ENCODE assay signal across 28 cellular contexts in the genomic region with DNA sequence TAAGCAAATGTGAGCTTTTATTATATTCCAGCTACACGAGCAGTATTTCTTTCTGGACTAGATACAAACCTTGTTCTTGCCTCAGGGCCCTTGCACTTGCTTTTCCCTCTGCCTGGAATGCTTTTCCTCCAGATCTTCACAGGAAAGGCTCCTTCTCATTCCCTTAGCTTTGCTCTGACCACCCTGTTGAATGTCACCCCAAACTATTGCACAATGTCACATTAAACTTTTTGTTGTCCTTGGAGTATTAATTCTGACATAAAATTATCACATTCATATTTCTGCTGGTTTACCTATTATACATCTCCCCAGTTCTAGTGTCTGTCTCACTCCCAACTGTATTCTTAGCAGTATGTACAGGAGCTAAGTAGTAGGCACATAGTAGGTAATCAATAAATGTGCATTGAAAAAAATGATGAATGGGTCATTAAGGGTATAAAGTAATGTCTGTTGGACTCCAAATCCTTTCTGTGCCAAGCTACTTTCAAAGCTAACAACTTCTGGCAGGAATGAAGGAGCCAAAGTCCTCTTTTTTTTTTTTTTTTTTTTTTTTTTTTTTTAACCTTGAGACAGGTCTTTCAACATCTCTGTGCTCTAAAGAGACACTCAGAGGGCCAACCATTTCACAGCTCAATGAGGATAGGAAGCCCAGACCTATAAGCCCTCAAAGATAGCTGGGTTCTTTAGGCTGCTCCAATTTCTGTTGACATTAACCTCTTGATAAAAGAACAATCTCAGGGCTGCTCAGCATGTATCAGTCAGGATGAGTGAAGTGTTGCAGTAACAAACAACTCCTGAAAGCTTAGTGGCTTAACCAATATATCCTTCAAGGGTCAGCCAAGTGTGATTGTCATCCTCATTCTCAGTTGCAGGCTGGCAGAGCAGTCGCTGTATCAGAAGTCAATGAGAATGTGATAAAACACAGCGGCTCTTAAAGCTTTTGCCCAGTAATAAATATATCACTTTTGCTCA.
"Had no signal": no experiment of that assay in that cellular context is flagged by ENCODE, and none has a peak within 500 bp of the region (broad histone marks: within the 10 kb centered on the region; RNA-seq: fewer than 3 reads in every experiment).

No MANE protein-coding gene starts in this region.

- ATAC-seq: activated CD4-positive, alpha-beta T cell treated with anti-CD3 and anti-CD28 coated beads for 36 hours; activated CD8-positive, alpha-beta memory T cell treated with anti-CD3 and anti-CD28 coated beads, Interleukin-2, amount 10 ng/mL, durations not matched to agents 7 days and 5 days; activated CD8-positive, alpha-beta T cell treated with anti-CD3 and anti-CD28 coated beads, Interleukin-2, amount 10 ng/mL, durations not matched to agents 7 days and 5 days; esophagus mucosa; T-helper 17 cell had no signal

- FAIRE-seq: bronchial epithelial cell, frontal cortex had no signal

- H3K27ac ChIP-seq: brain microvascular endothelial cell, coronary artery, dorsolateral prefrontal cortex had no signal

- DNase-seq: activated CD4-positive, alpha-beta memory T cell treated with anti-CD3 and anti-CD28 coated beads for 36 hours; activated CD4-positive, alpha-beta T cell treated with anti-CD3 and anti-CD28 coated beads for 36 hours; activated CD4-positive, alpha-beta T cell treated with anti-CD3 and anti-CD28 coated beads, Interleukin-2, amount 10 ng/mL, durations not matched to agents 24 days and 14 days; activated CD4-positive, CD25-positive, alpha-beta regulatory T cell; activated CD4-positive, CD25-positive, alpha-beta regulatory T cell treated with anti-CD3 and anti-CD28 coated beads, Interleukin-2, amount 50 U/mL, for 72 hours; activated CD8-positive, alpha-beta memory T cell treated with anti-CD3 and anti-CD28 coated beads, Interleukin-2, amount 10 ng/mL, durations not matched to agents 7 days and 5 days; activated CD8-positive, alpha-beta memory T cell treated with anti-CD3 and anti-CD28 coated beads, Interleukin-2, amount 50 U/mL, for 4 hours; activated CD8-positive, alpha-beta T cell treated with anti-CD3 and anti-CD28 coated beads, Interleukin-2, amount 10 ng/mL, durations not matched to agents 7 days and 5 days; activated effector memory CD4-positive, alpha-beta T cell treated with anti-CD3 and anti-CD28 coated beads, Interleukin-2, amount 50 U/mL, for 16 hours; activated naive CD4-positive, alpha-beta T cell; activated naive CD4-positive, alpha-beta T cell treated with anti-CD3 and anti-CD28 coated beads, Interleukin-2, amount 10 ng/mL, durations not matched to agents 7 days and 5 days; activated T-cell treated with anti-CD3 and anti-CD28 coated beads, Interleukin-2, amount 50 U/mL, for 1 hour; activated T-cell treated with anti-CD3 and anti-CD28 coated beads, Interleukin-2, amount 50 U/mL, for 48 hours; amygdala; aorta; brain microvascular endothelial cell; dorsolateral prefrontal cortex; effector memory CD4-positive, alpha-beta T cell; endodermal cell; foreskin fibroblast; head of caudate nucleus; T-helper 1 cell; T-helper 17 cell; T1000 had no signal

- H3K4me3 ChIP-seq: coronary artery, dorsolateral prefrontal cortex had no signal

- H3K27me3 ChIP-seq: brain microvascular endothelial cell, dorsolateral prefrontal cortex had no signal

- H3K36me3 ChIP-seq: brain microvascular endothelial cell had no signal
